Comparison of ENCODE assay signal across 8 cellular contexts in genomic region chr15:90266485-90266884, GRCh38. TPM values are rescaled to one million over a fixed set of nuclear protein-coding genes. Genes with fewer than 3 reads are reported as not detected.
A peak's percentile ranks its signal among the peaks of the same experiment; 100 is the strongest.
DNase-seq lines count a peak whose midpoint lies in the region; ATAC-seq and TF ChIP-seq lines count a peak whose summit lies in the region.

No MANE protein-coding gene starts in this region.

- H3K36me3 Mint-ChIP-seq in CD8-positive, alpha-beta memory T cell = peaks cover 4 to 48% (median 18%) of the 10 kb centered on the region in 3 donors
- peaks cover 49% of the 10 kb centered on the region for H3K36me3 Mint-ChIP-seq in brain

- H3K27me3 Mint-ChIP-seq in CD8-positive, alpha-beta memory T cell = no peaks in the 10 kb centered on the region
- peaks cover 22% of the 10 kb centered on the region for H3K27me3 Mint-ChIP-seq in brain

- H3K27ac Mint-ChIP-seq in CD8-positive, alpha-beta memory T cell = peak overlapping the region; percentile 95 to 100 (median 100)
- H3K27ac Mint-ChIP-seq in brain = peak overlapping the region; percentile 99

- H3K9me3 Mint-ChIP-seq in CD8-positive, alpha-beta memory T cell = no peaks in the 10 kb centered on the region
- peaks cover 0 to 9% (median 0%) of the 10 kb centered on the region in 5 experiments for H3K9me3 Mint-ChIP-seq in brain

- H3K4me1 Mint-ChIP-seq in CD8-positive, alpha-beta memory T cell = peaks cover 54 to 66% (median 62%) of the 10 kb centered on the region in 3 donors
- H3K4me1 Mint-ChIP-seq in brain = peaks cover 69% of the 10 kb centered on the region

- peak overlapping the region; percentile 96 for H3K27ac ChIP-seq in CD8-positive, alpha-beta memory T cell (ENCODE audit: low read depth, low read length)
- H3K27ac ChIP-seq in lung (ENCODE audit: low read depth in 1 of 2, low read length in 1 of 2) = peak overlapping the region; percentile 97 to 99
- H3K27ac ChIP-seq in thyroid gland = peak overlapping the region; percentile 94 to 97 (median 96)

- peak overlapping the region; percentile 94 to 99 (median 96) for H3K4me3 Mint-ChIP-seq in CD8-positive, alpha-beta memory T cell
- H3K4me3 Mint-ChIP-seq in brain = peak overlapping the region; percentile 97 to 100 (median 98)

- H3K27me3 ChIP-seq in CD8-positive, alpha-beta memory T cell (ENCODE audit: insufficient read depth, low read length, poor library complexity, severe bottlenecking) = no peaks in the 10 kb centered on the region
- H3K27me3 ChIP-seq in lung (ENCODE audit: control insufficient read depth, insufficient read depth) = no peaks in the 10 kb centered on the region
- no peaks in the 10 kb centered on the region for H3K27me3 ChIP-seq in thyroid gland

- 11 to 20% methylated on average over 15 of the region's 15 CpGs for WGBS in lung, 2 donors
- WGBS in thyroid gland, 2 donors = 17 to 18% methylated on average over 15 of the region's 15 CpGs

- no peaks in the 10 kb centered on the region for H3K9me3 ChIP-seq in CD8-positive, alpha-beta memory T cell (ENCODE audit: low read length)
- H3K9me3 ChIP-seq in lung (ENCODE audit: control insufficient read depth in 2 of 2, insufficient read depth in 1 of 2, low read length in 1 of 2) (no peaks in the 10 kb centered on the region), thyroid gland (no peaks in the 10 kb centered on the region)

- ATAC-seq in lung (ENCODE audit: insufficient read depth, low FRiP score) = no peak
- no peak for ATAC-seq in esophagus mucosa
- no peak for ATAC-seq in GM21526 (IDR thresholded peaks at IDR 0.05; ENCODE audit: low FRiP score, unreplicated experiment)
- no peak for ATAC-seq in GM21737 (IDR thresholded peaks at IDR 0.05; ENCODE audit: unreplicated experiment)

- POLR2A ChIA-PET in CD8-positive, alpha-beta memory T cell (lab: Charles Lee) = interaction anchor here (0.5 to 1.8 kb wide), 6 partner anchors 33 to 220 kb away, joined by 3 to 15 read pairs (median 6); partner anchors contain the start of genes CIB1, GDPGP1 and SEMA4B

- intact Hi-C loops in thyroid gland (cut with DNase I) = no loop called here

- peaks cover 21% of the 10 kb centered on the region for H3K36me3 ChIP-seq in CD8-positive, alpha-beta memory T cell (ENCODE audit: insufficient read depth, low read length)
- peaks cover 4 to 9% of the 10 kb centered on the region in 2 donors for H3K36me3 ChIP-seq in lung (ENCODE audit: control insufficient read depth in 2 of 2, insufficient read depth in 2 of 2, low read length in 2 of 2)
- peaks cover 0 to 2% of the 10 kb centered on the region in 2 donors for H3K36me3 ChIP-seq in thyroid gland

- TF ChIP-seq POLR2A in thyroid gland (IDR thresholded peaks at IDR 0.05) = no peak

- peaks cover 49% of the 10 kb centered on the region for H3K4me1 ChIP-seq in CD8-positive, alpha-beta memory T cell (ENCODE audit: insufficient read depth, low read length)
- H3K4me1 ChIP-seq in lung (ENCODE audit: control insufficient read depth in 2 of 2, insufficient read depth in 2 of 2, low read length in 2 of 2) = peaks cover 11 to 28% of the 10 kb centered on the region in 2 donors
- H3K4me1 ChIP-seq in thyroid gland = peaks cover 45 to 57% of the 10 kb centered on the region in 2 donors

- H3K4me3 ChIP-seq in CD8-positive, alpha-beta memory T cell (ENCODE audit: low read length) = peak overlapping the region; percentile 87
- H3K4me3 ChIP-seq in lung (peak overlapping the region; percentile 20), thyroid gland (replicated peaks in 1 of 3) (peak overlapping the region in 2 of 3 donors; percentile 47 to 67)

- no peak for TF ChIP-seq CTCF in brain (conservative IDR thresholded peaks at IDR 0.05)
- no peak for TF ChIP-seq CTCF in lung (IDR thresholded peaks at IDR 0.05; ENCODE audit: control extremely low read depth, extremely low read depth)
- TF ChIP-seq CTCF in thyroid gland (IDR thresholded peaks at IDR 0.05) = no peak

- peak in 2 of 5 donors; percentile 5 to 12 for DNase-seq in CD8-positive, alpha-beta memory T cell
- DNase-seq in NCI-H69 (lab: John Stamatoyannopoulos, UW) (peak; percentile 25), lung (ENCODE audit: low spot score) (no peak), thyroid gland (peak in 1 of 2 donors; percentile 16)

- CTCF ChIA-PET in CD8-positive, alpha-beta memory T cell (lab: Charles Lee) = interaction anchor here (1.0 to 1.6 kb wide), 5 partner anchors 33 to 665 kb away, joined by 3 to 8 read pairs (median 5); partner anchors contain the start of genes CIB1, GDPGP1 and HDDC3

RNA-seq across cellular contexts. Expression of gene NGRN, which starts 1.0 kb away (rescaled TPM):
- 10 to 100 TPM; 34.1 to 36.0 TPM for total RNA-seq in CD8-positive, alpha-beta memory T cell
- 45.8 TPM for polyA plus RNA-seq in CD8-positive, alpha-beta memory T cell
- polyA plus RNA-seq in brain (ENCODE audit: insufficient read depth, low read depth, low replicate concordance) = 189 TPM
- total RNA-seq in lung = 10 to 100 TPM; 85.2 to 89.2 TPM
- 10 to 100 TPM; 55.2 to 57.3 TPM for polyA plus RNA-seq in lung
- 100 to 1,000 TPM in 1 of 4 donors, 10 to 100 TPM in 3; 80.7 to 159 (median 96.4) TPM for total RNA-seq in thyroid gland
- total RNA-seq in esophagus mucosa = 41.0 TPM

RNA-seq across cellular contexts. Expression of gene TTLL13, which starts 17.1 kb away (rescaled TPM):
- under 1 TPM in 1 of 2 experiments, not detected in 1; 0.80 TPM for total RNA-seq in CD8-positive, alpha-beta memory T cell
- polyA plus RNA-seq in CD8-positive, alpha-beta memory T cell = 0.17 TPM
- polyA plus RNA-seq in brain (ENCODE audit: insufficient read depth, low read depth, low replicate concordance) = not detected
- total RNA-seq in lung = 1 to 10 TPM in 1 of 2 donors, under 1 TPM in 1; 0.34 to 1.4 TPM
- polyA plus RNA-seq in lung = under 1 TPM; 0.11 to 0.12 TPM
- under 1 TPM in 2 of 4 donors, not detected in 2; 0.13 to 0.22 TPM for total RNA-seq in thyroid gland
- total RNA-seq in esophagus mucosa = not detected

RNA-seq across cellular contexts. Expression of gene GDPGP1, which starts 32.5 kb away (rescaled TPM):
- 10 to 100 TPM; 10.3 to 11.6 TPM for total RNA-seq in CD8-positive, alpha-beta memory T cell
- 0.85 TPM for polyA plus RNA-seq in CD8-positive, alpha-beta memory T cell
- 0.76 TPM for polyA plus RNA-seq in brain (ENCODE audit: insufficient read depth, low read depth, low replicate concordance)
- total RNA-seq in lung = 10 to 100 TPM in 1 of 2 donors, 1 to 10 TPM in 1; 6.0 to 11.0 TPM
- polyA plus RNA-seq in lung = 1 to 10 TPM; 3.4 to 4.4 TPM
- total RNA-seq in thyroid gland = 10 to 100 TPM in 2 of 4 donors, 1 to 10 TPM in 2; 7.1 to 28.1 (median 13.6) TPM
- 6.5 TPM for total RNA-seq in esophagus mucosa

RNA-seq across cellular contexts. Expression of gene CIB1, which starts 32.7 kb away (rescaled TPM):
- total RNA-seq in CD8-positive, alpha-beta memory T cell = 100 to 1,000 TPM; 162 to 166 TPM
- 251 TPM for polyA plus RNA-seq in CD8-positive, alpha-beta memory T cell
- polyA plus RNA-seq in brain (ENCODE audit: insufficient read depth, low read depth, low replicate concordance) (40.0 TPM), lung (100 to 1,000 TPM; 142 to 189 TPM)
- total RNA-seq in lung (100 to 1,000 TPM in 1 of 2 donors, 10 to 100 TPM in 1; 38.2 to 116 TPM), thyroid gland (10 to 100 TPM; 24.3 to 90.0 (median 30.8) TPM), esophagus mucosa (118 TPM)

Comparison
In these comparisons a context has a peak if more than half of its experiments do, and no peak if none do; other contexts are left out.
1. H3K4me3 ChIP-seq: peak in every context shown above with its lines; median percentile 87 in CD8-positive, alpha-beta memory T cell; 57 in thyroid gland; 20 in lung.